Comparison of ENCODE assay signal across 8 cellular contexts in genomic region chr2:240913810-240914644, GRCh38.
A peak's percentile ranks its signal among the peaks of the same experiment; 100 is the strongest.
DNase-seq lines count a peak whose midpoint lies in the region; ATAC-seq, FAIRE-seq and TF ChIP-seq lines count a peak whose summit lies in the region.

No MANE protein-coding gene starts in this region.

- TF ChIP-seq CTCF in D721Med (IDR thresholded peaks at IDR 0.05; ENCODE audit: insufficient read depth, missing control alignments) (peak; percentile 63), WI38 (IDR thresholded peaks at IDR 0.05; ENCODE audit: low read depth, low read length) (peak; percentile 84)

- DNase-seq in D721Med (ENCODE audit: insufficient read length, low spot score) (peak; percentile 90), KG1 (lab: John Stamatoyannopoulos, UW) (peak; percentile 16), caudate nucleus (lab: John Stamatoyannopoulos, UW) (peak in 36 of 61 donors; percentile 10 to 82 (median 25)), left kidney (ENCODE audit: low read depth, low spot score) (peak; percentile 85)
- DNase-seq in stimulated activated CD4-positive, alpha-beta T cell treated with anti-CD3 and anti-CD28 coated beads, TNF-alpha, amount 100 ng/mL, for 24 hours (ENCODE audit: low read depth in 3 of 3) = peak; percentile 27 to 62 (median 31)

- H3K27ac ChIP-seq in caudate nucleus (ENCODE audit: low read depth, low read length) = peak overlapping the region; percentile 22

- FAIRE-seq in D721Med (lab: Jason Lieb, UNC) = no peak

- H3K4me3 ChIP-seq in WI38 (ENCODE audit: low read depth, low read length) = no peak overlapping the region

- ATAC-seq in GM18502 (IDR thresholded peaks at IDR 0.05; ENCODE audit: poor library complexity, unreplicated experiment) = no peak
- ATAC-seq in GM19455 (IDR thresholded peaks at IDR 0.05; ENCODE audit: unreplicated experiment) = no peak

Comparison
In these comparisons a context has a peak if more than half of its experiments do, and no peak if none do; other contexts are left out.
1. DNase-seq: peak in every context shown above with its lines; median percentile 90 in D721Med; 85 in left kidney; 31 in stimulated activated CD4-positive, alpha-beta T cell treated with anti-CD3 and anti-CD28 coated beads, TNF-alpha, amount 100 ng/mL, for 24 hours; 25 in caudate nucleus; 16 in KG1.